Comparison of ENCODE assay signal across 16 cellular contexts in genomic region chr19:39890755-39891551, GRCh38. TPM values are rescaled to one million over a fixed set of nuclear protein-coding genes. Genes with fewer than 3 reads are reported as not detected.
DNase-seq lines count a peak whose midpoint lies in the region; ATAC-seq and TF ChIP-seq lines count a peak whose summit lies in the region.
"Had no signal": no experiment of that assay in that cellular context is flagged by ENCODE, and none has a peak within 500 bp of the region (broad histone marks: within the 10 kb centered on the region; RNA-seq: fewer than 3 reads in every experiment).

No MANE protein-coding gene starts in this region.

- H3K4me1 Mint-ChIP-seq in activated T-cell treated with anti-CD3 and anti-CD28 coated beads, Interleukin-2, amount 50 U/mL, for 24 hours (ENCODE audit: low read depth): peaks cover 4% of the 10 kb centered on the region
- H3K4me1 Mint-ChIP-seq in activated T-cell treated with anti-CD3 and anti-CD28 coated beads, Interleukin-2, amount 50 U/mL, for 4 hours (ENCODE audit: low read depth): peaks cover 7% of the 10 kb centered on the region
- H3K4me1 Mint-ChIP-seq in stimulated activated effector memory CD8-positive, alpha-beta T cell treated with anti-CD3 and anti-CD28 coated beads, Interleukin-12 subunit alpha, Interleukin-12 subunit beta, amount 100 ng/mL, for 72 hours: no peaks in the 10 kb centered on the region

- no peaks in the 10 kb centered on the region for H3K9me3 ChIP-seq in body of pancreas
- no peaks in the 10 kb centered on the region for H3K9me3 ChIP-seq in heart left ventricle
- H3K9me3 ChIP-seq: Caco-2 had no signal

- no peaks in the 10 kb centered on the region for H3K9me3 Mint-ChIP-seq in activated T-cell treated with anti-CD3 and anti-CD28 coated beads, Interleukin-2, amount 50 U/mL, for 24 hours
- H3K9me3 Mint-ChIP-seq in activated T-cell treated with anti-CD3 and anti-CD28 coated beads, Interleukin-2, amount 50 U/mL, for 4 hours: no peaks in the 10 kb centered on the region
- H3K9me3 Mint-ChIP-seq in stimulated activated effector memory CD8-positive, alpha-beta T cell treated with anti-CD3 and anti-CD28 coated beads, Interleukin-12 subunit alpha, Interleukin-12 subunit beta, amount 100 ng/mL, for 72 hours: no peaks in the 10 kb centered on the region

- no peaks in the 10 kb centered on the region for H3K27me3 Mint-ChIP-seq in activated T-cell treated with anti-CD3 and anti-CD28 coated beads, Interleukin-2, amount 50 U/mL, for 24 hours
- no peaks in the 10 kb centered on the region for H3K27me3 Mint-ChIP-seq in activated T-cell treated with anti-CD3 and anti-CD28 coated beads, Interleukin-2, amount 50 U/mL, for 4 hours (ENCODE audit: low read depth)

- intact Hi-C loops in body of pancreas (cut with DNase I): no loop called here
- intact Hi-C loops in heart left ventricle (cut with DNase I): no loop called here

- peak; percentile 28 for DNase-seq in activated T-cell treated with anti-CD3 and anti-CD28 coated beads, Interleukin-2, amount 50 U/mL, for 24 hours
- DNase-seq in activated T-cell treated with anti-CD3 and anti-CD28 coated beads, Interleukin-2, amount 50 U/mL, for 4 hours: no peak
- DNase-seq in body of pancreas (no peak), mesenteric fat pad (ENCODE audit: low spot score) (peak; percentile 69), heart left ventricle (no peak)
- DNase-seq in stimulated activated effector memory CD8-positive, alpha-beta T cell treated with anti-CD3 and anti-CD28 coated beads, Interleukin-12 subunit alpha, Interleukin-12 subunit beta, amount 100 ng/mL, for 72 hours (ENCODE audit: low spot score in 2 of 2): no peak
- DNase-seq: 8988T; C1 segment of cervical spinal cord; NCI-H1048; NK-92 treated with Interleukin-12 subunit alpha and Interleukin-12 subunit beta, amount 100 ng/mL, for 24 hours had no signal

- H3K27me3 ChIP-seq in body of pancreas (no peaks in the 10 kb centered on the region), heart left ventricle (peaks cover 3 to 24% (median 17%) of the 10 kb centered on the region in 9 donors)

- H3K27ac ChIP-seq in body of pancreas (peak overlapping the region in 1 of 4 donors; percentile 16), heart left ventricle (no peak overlapping the region)
- H3K27ac ChIP-seq: HL-60, RWPE1 had no signal

- peaks cover 11% of the 10 kb centered on the region for H3K4me1 ChIP-seq in body of pancreas
- H3K4me1 ChIP-seq in heart left ventricle: peaks cover 0 to 5% (median 0%) of the 10 kb centered on the region in 12 donors
- H3K4me1 ChIP-seq: Caco-2 had no signal

- TF ChIP-seq CTCF in body of pancreas (IDR thresholded peaks at IDR 0.05) (no peak), heart left ventricle (IDR thresholded peaks at IDR 0.05) (no peak)

- H3K36me3 ChIP-seq in body of pancreas (replicated peaks in 1 of 2; ENCODE audit: insufficient read depth in 1 of 2, low read depth in 2 of 2): no peaks in the 10 kb centered on the region
- H3K36me3 ChIP-seq in heart left ventricle: no peaks in the 10 kb centered on the region

- 83% methylated on average over 17 of the region's 17 CpGs for WGBS in body of pancreas, 2 donors
- WGBS in heart left ventricle, 4 donors: 77 to 83% (median 80%) methylated on average over 17 of the region's 17 CpGs

- peak overlapping the region; percentile 20 for H3K27ac Mint-ChIP-seq in activated T-cell treated with anti-CD3 and anti-CD28 coated beads, Interleukin-2, amount 50 U/mL, for 24 hours
- peak overlapping the region; percentile 26 for H3K27ac Mint-ChIP-seq in stimulated activated effector memory CD8-positive, alpha-beta T cell treated with anti-CD3 and anti-CD28 coated beads, Interleukin-12 subunit alpha, Interleukin-12 subunit beta, amount 100 ng/mL, for 72 hours

- no peak for ATAC-seq in activated T-cell treated with anti-CD3 and anti-CD28 coated beads, Interleukin-2, amount 50 U/mL, for 4 hours
- peak; percentile 2 for ATAC-seq in body of pancreas
- ATAC-seq in stimulated activated effector memory CD8-positive, alpha-beta T cell treated with anti-CD3 and anti-CD28 coated beads, Interleukin-12 subunit alpha, Interleukin-12 subunit beta, amount 100 ng/mL, for 72 hours: no peak
- no peak for ATAC-seq in esophagus mucosa
- ATAC-seq in heart left ventricle: no peak
- no peak for ATAC-seq in GM18519 (IDR thresholded peaks at IDR 0.05; ENCODE audit: low FRiP score, unreplicated experiment)

- H3K36me3 Mint-ChIP-seq in activated T-cell treated with anti-CD3 and anti-CD28 coated beads, Interleukin-2, amount 50 U/mL, for 24 hours (ENCODE audit: low read depth): peaks cover 24% of the 10 kb centered on the region
- H3K36me3 Mint-ChIP-seq in activated T-cell treated with anti-CD3 and anti-CD28 coated beads, Interleukin-2, amount 50 U/mL, for 4 hours (ENCODE audit: insufficient read depth): peaks cover 7% of the 10 kb centered on the region
- H3K36me3 Mint-ChIP-seq in stimulated activated effector memory CD8-positive, alpha-beta T cell treated with anti-CD3 and anti-CD28 coated beads, Interleukin-12 subunit alpha, Interleukin-12 subunit beta, amount 100 ng/mL, for 72 hours: no peaks in the 10 kb centered on the region

- no peak overlapping the region for H3K4me3 Mint-ChIP-seq in activated T-cell treated with anti-CD3 and anti-CD28 coated beads, Interleukin-2, amount 50 U/mL, for 24 hours
- H3K4me3 Mint-ChIP-seq in activated T-cell treated with anti-CD3 and anti-CD28 coated beads, Interleukin-2, amount 50 U/mL, for 4 hours: no peak overlapping the region
- no peak overlapping the region for H3K4me3 Mint-ChIP-seq in stimulated activated effector memory CD8-positive, alpha-beta T cell treated with anti-CD3 and anti-CD28 coated beads, Interleukin-12 subunit alpha, Interleukin-12 subunit beta, amount 100 ng/mL, for 72 hours

- TF ChIP-seq POLR2A in body of pancreas (IDR thresholded peaks at IDR 0.05) (no peak), heart left ventricle (IDR thresholded peaks at IDR 0.05) (no peak)

- H3K4me3 ChIP-seq in body of pancreas: no peak overlapping the region
- H3K4me3 ChIP-seq in heart left ventricle: no peak overlapping the region
- H3K4me3 ChIP-seq: K562 had no signal

RNA-seq across cellular contexts. Expression of gene FCGBP, which starts 43.5 kb away (rescaled TPM):
- total RNA-seq in activated T-cell treated with anti-CD3 and anti-CD28 coated beads, Interleukin-2, amount 50 U/mL, for 4 hours: 1 to 10 TPM; 1.7 to 3.0 (median 2.5) TPM
- total RNA-seq in body of pancreas: 10 to 100 TPM; 19.4 to 24.1 TPM
- total RNA-seq in mesenteric fat pad: 108 TPM
- 25.7 TPM for total RNA-seq in esophagus mucosa
- 10 to 100 TPM in 3 of 9 donors, 1 to 10 TPM in 5, under 1 TPM in 1; 0.85 to 44.4 (median 6.3) TPM for total RNA-seq in heart left ventricle
- polyA plus RNA-seq in heart left ventricle: 1 to 10 TPM in 1 of 2 donors, under 1 TPM in 1; 0.76 to 1.2 TPM

RNA-seq across cellular contexts. Expression of gene FBL, which starts 44.8 kb away (rescaled TPM):
- 100 to 1,000 TPM; 738 to 880 (median 839) TPM for total RNA-seq in activated T-cell treated with anti-CD3 and anti-CD28 coated beads, Interleukin-2, amount 50 U/mL, for 4 hours
- total RNA-seq in body of pancreas: 100 to 1,000 TPM in 1 of 2 donors, 10 to 100 TPM in 1; 90.3 to 118 TPM
- total RNA-seq in mesenteric fat pad: 121 TPM
- 294 TPM for total RNA-seq in esophagus mucosa
- total RNA-seq in heart left ventricle: 10 to 100 TPM; 44.3 to 94.3 (median 70.5) TPM
- 100 to 1,000 TPM in 1 of 2 donors, 10 to 100 TPM in 1; 72.5 to 169 TPM for polyA plus RNA-seq in heart left ventricle

RNA-seq across cellular contexts. Expression of gene DYRK1B, which starts 57.0 kb away (rescaled TPM):
- 1 to 10 TPM; 2.8 to 3.2 (median 2.8) TPM for total RNA-seq in activated T-cell treated with anti-CD3 and anti-CD28 coated beads, Interleukin-2, amount 50 U/mL, for 4 hours
- total RNA-seq in body of pancreas (10 to 100 TPM; 11.9 to 21.1 TPM), mesenteric fat pad (8.8 TPM), esophagus mucosa (10.1 TPM), heart left ventricle (10 to 100 TPM; 12.8 to 49.1 (median 28.7) TPM)
- polyA plus RNA-seq in heart left ventricle: 10 to 100 TPM; 13.8 to 19.7 TPM

Comparison
In these comparisons a context has a peak if more than half of its experiments do, and no peak if none do; other contexts are left out.
1. DNase-seq: peak in activated T-cell treated with anti-CD3 and anti-CD28 coated beads, Interleukin-2, amount 50 U/mL, for 24 hours (single experiment) and mesenteric fat pad (single experiment); none in activated T-cell treated with anti-CD3 and anti-CD28 coated beads, Interleukin-2, amount 50 U/mL, for 4 hours (single experiment), body of pancreas (0 of 4), stimulated activated effector memory CD8-positive, alpha-beta T cell treated with anti-CD3 and anti-CD28 coated beads, Interleukin-12 subunit alpha, Interleukin-12 subunit beta, amount 100 ng/mL, for 72 hours (0 of 2) and heart left ventricle (0 of 5).